Comparison of ENCODE assay signal across 1 cellular context in the genomic region with DNA sequence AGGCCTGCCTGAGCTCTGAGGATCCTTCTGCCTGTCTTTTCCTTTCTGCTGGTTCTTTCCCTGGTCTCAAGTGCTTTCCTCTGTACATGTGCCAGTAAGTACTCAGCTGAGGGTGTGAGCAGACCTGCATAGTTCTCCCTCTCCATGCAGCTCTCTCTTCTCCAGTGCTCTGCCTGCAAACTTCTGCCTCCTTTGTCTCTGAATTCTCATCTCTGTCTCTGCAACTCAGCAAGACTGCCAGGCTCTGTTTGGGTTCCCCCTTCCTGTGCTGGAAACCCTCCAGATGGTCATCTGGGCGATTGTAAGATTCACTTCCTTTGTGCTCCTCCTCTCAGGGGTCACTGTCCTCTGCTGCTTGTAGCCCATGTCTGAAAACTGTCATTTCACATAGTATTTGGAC.
TF ChIP-seq lines count a peak whose summit lies in the region.

No MANE protein-coding gene starts in this region.

TF ChIP-seq in H1, 55 proteins besides CTCF, POLR2A, EP300 and RAD21:
- no peak for TF ChIP-seq SIRT6 (IDR thresholded peaks at IDR 0.05; ENCODE audit: low read length)
- no peak for TF ChIP-seq BCL11A (IDR thresholded peaks at IDR 0.05; ENCODE audit: low read depth in 2 of 2, low read length in 2 of 2)
- TF ChIP-seq, protein P1, sequence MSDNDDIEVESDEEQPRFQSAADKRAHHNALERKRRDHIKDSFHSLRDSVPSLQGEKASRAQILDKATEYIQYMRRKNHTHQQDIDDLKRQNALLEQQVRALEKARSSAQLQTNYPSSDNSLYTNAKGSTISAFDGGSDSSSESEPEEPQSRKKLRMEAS (IDR thresholded peaks at IDR 0.05), result no peak
